12 cellular contexts compared by ENCODE assay signal in the genomic region with DNA sequence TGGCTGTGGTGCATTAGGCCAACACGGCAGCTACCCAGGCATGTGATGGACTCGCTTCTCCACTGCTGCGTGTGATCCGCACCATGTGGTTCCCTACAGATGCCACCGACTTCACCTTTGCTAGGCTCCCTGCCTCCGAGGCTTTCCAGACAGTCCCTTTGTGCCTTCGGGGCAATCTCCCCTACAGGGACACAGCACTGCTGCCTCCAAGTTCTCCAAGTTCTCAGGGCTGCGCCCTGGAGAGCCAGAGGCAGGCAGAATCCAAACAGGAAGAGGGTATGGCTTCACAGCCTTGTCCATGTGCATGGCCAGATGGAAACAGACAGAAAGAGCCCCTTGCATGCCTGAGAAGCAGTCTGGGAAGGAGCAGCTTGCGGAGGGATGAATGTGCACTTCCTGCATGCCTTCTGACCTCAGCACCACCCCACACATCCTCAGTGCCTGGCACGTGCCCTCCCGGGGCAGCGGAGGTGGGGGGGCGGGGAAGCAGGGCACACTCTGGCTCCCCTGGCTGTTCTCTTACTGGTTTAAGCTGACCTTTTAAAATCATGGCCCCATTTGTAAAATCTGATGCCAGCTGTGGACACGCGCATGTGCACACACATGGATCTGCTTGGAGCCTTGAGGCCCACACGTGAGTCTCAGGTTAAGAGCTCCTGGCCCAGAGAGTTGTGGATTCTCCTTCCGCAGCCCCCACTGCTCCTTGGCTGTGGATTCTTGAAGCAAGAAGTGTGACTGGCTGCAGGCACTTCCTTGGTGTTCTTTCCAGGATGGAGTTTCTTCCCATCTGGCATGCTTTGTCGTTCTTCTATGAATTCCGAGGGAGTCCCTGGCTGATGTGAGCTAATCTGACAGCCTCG. TPM values are rescaled to one million over a fixed set of nuclear protein-coding genes. Genes with fewer than 3 reads are reported as not detected.
DNase-seq lines count a peak whose midpoint lies in the region; ATAC-seq and TF ChIP-seq lines count a peak whose summit lies in the region.
"Had no signal": no experiment of that assay in that cellular context is flagged by ENCODE, and none has a peak within 500 bp of the region (broad histone marks: within the 10 kb centered on the region; RNA-seq: fewer than 3 reads in every experiment).

No MANE protein-coding gene starts in this region.

- H3K27ac ChIP-seq in RWPE1 (peak overlapping the region; percentile 70), smooth muscle cell (ENCODE audit: low read depth) (peak overlapping the region; percentile 71), body of pancreas (no peak overlapping the region)
- H3K27ac ChIP-seq: 22Rv1, right atrium auricular region had no signal

- H3K36me3 ChIP-seq in smooth muscle cell (ENCODE audit: low read depth) (no peaks in the 10 kb centered on the region), body of pancreas (replicated peaks in 1 of 2; ENCODE audit: insufficient read depth in 1 of 2, low read depth in 2 of 2) (peaks cover 0 to 2% of the 10 kb centered on the region in 2 donors)

- H3F3A ChIP-seq in smooth muscle cell (ENCODE audit: low read depth), result peaks cover 6% of the 10 kb centered on the region

- CTCF ChIA-PET in RWPE1 (lab: Yijun Ruan, JAX), result no interaction called here

- H3K4me3 ChIP-seq in smooth muscle cell (no peak overlapping the region), body of pancreas (no peak overlapping the region)
- H3K4me3 ChIP-seq: heart left ventricle, right atrium auricular region had no signal

- H3K9me3 ChIP-seq in smooth muscle cell (replicated peaks; ENCODE audit: low read depth), result no peaks in the 10 kb centered on the region
- no peaks in the 10 kb centered on the region for H3K9me3 ChIP-seq in body of pancreas
- H3K9me3 ChIP-seq: heart left ventricle, right atrium auricular region had no signal

- WGBS in smooth muscle cell (ENCODE audit: low lambda C conversion rate), result 71% methylated on average over 20 of the region's 20 CpGs
- 81 to 92% methylated on average over 12 to 20 of the region's 20 CpGs for WGBS in body of pancreas, 2 donors

- POLR2A ChIA-PET in RWPE1 (lab: Yijun Ruan, JAX; ENCODE audit: low non-redundant PET), result interaction anchor here (0.6 to 0.7 kb wide), 2 partner anchors 58 to 219 kb away, joined by 3 to 7 read pairs; no protein-coding TSS in a partner anchor

- H3K9ac ChIP-seq in smooth muscle cell (ENCODE audit: low read depth), result no peak overlapping the region

- intact Hi-C loops in body of pancreas (cut with DNase I), result no loop called here

- no peaks in the 10 kb centered on the region for H3K27me3 ChIP-seq in smooth muscle cell (ENCODE audit: low read depth)
- H3K27me3 ChIP-seq in body of pancreas, result no peaks in the 10 kb centered on the region
- H3K27me3 ChIP-seq: heart left ventricle, right atrium auricular region had no signal

- H2AFZ ChIP-seq in smooth muscle cell (ENCODE audit: low read depth), result no peak overlapping the region

- peak overlapping the region; percentile 37 for H3K4me2 ChIP-seq in smooth muscle cell

- no peaks in the 10 kb centered on the region for H3K79me2 ChIP-seq in smooth muscle cell (ENCODE audit: low read depth)

- H3K4me1 ChIP-seq in smooth muscle cell (ENCODE audit: low read depth) (peaks cover 12% of the 10 kb centered on the region), body of pancreas (peaks cover 22% of the 10 kb centered on the region)

- ATAC-seq in HG03520 (IDR thresholded peaks at IDR 0.05; ENCODE audit: unreplicated experiment) (no peak), body of pancreas (no peak)
- ATAC-seq: heart left ventricle had no signal

- peaks cover 11% of the 10 kb centered on the region for H4K20me1 ChIP-seq in smooth muscle cell (ENCODE audit: low read depth)

- TF ChIP-seq CTCF in RWPE1 (conservative IDR thresholded peaks at IDR 0.05; ENCODE audit: low read depth) (no peak), smooth muscle cell (IDR thresholded peaks at IDR 0.05; ENCODE audit: borderline replicate concordance, insufficient read depth, poor library complexity, severe bottlenecking) (no peak), body of pancreas (IDR thresholded peaks at IDR 0.05) (no peak)

- DNase-seq in DMS 273 (lab: John Stamatoyannopoulos, UW; ENCODE audit: unreplicated experiment) (peak; percentile 31), DMS 273 treated with DMSO at 0.1 percent for 48 hours (lab: John Stamatoyannopoulos, UW) (no peak), RWPE1 (ENCODE audit: low spot score) (no peak), fibroblast of peridontal ligament (ENCODE audit: extremely low read depth) (peak; percentile 70), smooth muscle cell (lab: John Stamatoyannopoulos, UW; ENCODE audit: unreplicated experiment) (no peak), body of pancreas (no peak)
- DNase-seq in stimulated activated CD4-positive, alpha-beta T cell treated with anti-CD3 and anti-CD28 coated beads, Interleukin-2, amount 100 ng/mL, for 48 hours, result no peak
- DNase-seq: NCI-H748 treated with DMSO at 0.1 percent for 48 hours had no signal

- TF ChIP-seq POLR2A in body of pancreas (IDR thresholded peaks at IDR 0.05), result no peak

RNA-seq across cellular contexts. Expression of a gene that starts 55.3 kb away (rescaled TPM):
- 19.5 and 27.1 TPM in 2 replicates for total RNA-seq in smooth muscle cell
- polyA plus RNA-seq in smooth muscle cell, result 4.2 and 8.7 TPM in 2 replicates
- 10 to 100 TPM in 1 of 2 donors, 1 to 10 TPM in 1; 8.8 to 23.4 TPM for total RNA-seq in body of pancreas

RNA-seq across cellular contexts. Expression of a gene that starts 59.8 kb away (rescaled TPM):
- total RNA-seq in smooth muscle cell (22.7 and 27.9 TPM in 2 replicates), body of pancreas (10 to 100 TPM; 26.5 to 27.7 TPM)
- 42.0 and 52.3 TPM in 2 replicates for polyA plus RNA-seq in smooth muscle cell

Comparison
In these comparisons a context has a peak if more than half of its experiments do, and no peak if none do; other contexts are left out.
1. DNase-seq: peak in DMS 273 (single experiment) and fibroblast of peridontal ligament (single experiment); none in DMS 273 treated with DMSO at 0.1 percent for 48 hours (single experiment), RWPE1 (single experiment), smooth muscle cell (single experiment), body of pancreas (0 of 4) and stimulated activated CD4-positive, alpha-beta T cell treated with anti-CD3 and anti-CD28 coated beads, Interleukin-2, amount 100 ng/mL, for 48 hours (0 of 2).
2. H3K27ac ChIP-seq: peak in RWPE1 (single experiment) and smooth muscle cell (single experiment); none in body of pancreas (0 of 4).